ENCODE assay signal across 9 cellular contexts in genomic region chr17:1228752-1229353, GRCh38. TPM values are rescaled to one million over a fixed set of nuclear protein-coding genes. Genes with fewer than 3 reads are reported as not detected.
A peak's percentile ranks its signal among the peaks of the same experiment; 100 is the strongest.
DNase-seq lines count a peak whose midpoint lies in the region; ATAC-seq and TF ChIP-seq lines count a peak whose summit lies in the region.
"Had no signal": no experiment of that assay in that cellular context is flagged by ENCODE, and none has a peak within 500 bp of the region (broad histone marks: within the 10 kb centered on the region; RNA-seq: fewer than 3 reads in every experiment).

No MANE protein-coding gene starts in this region.

- peaks cover 13% of the 10 kb centered on the region for H3K36me3 Mint-ChIP-seq in activated CD8-positive, alpha-beta T cell treated with anti-CD3 and anti-CD28 coated beads, Interleukin-2, amount 10 ng/mL, durations not matched to agents 7 days and 5 days (ENCODE audit: low read depth)
- H3K36me3 Mint-ChIP-seq in naive B cell: peaks cover 0 to 3% of the 10 kb centered on the region in 2 donors
- H3K36me3 Mint-ChIP-seq in progenitor cell of endocrine pancreas (ENCODE audit: insufficient read depth): peaks cover 2% of the 10 kb centered on the region
- peaks cover 13% of the 10 kb centered on the region for H3K36me3 Mint-ChIP-seq in activated T-helper 17 cell treated with anti-CD3 and anti-CD28 coated beads, Interleukin-2, amount 50 U/mL, for 72 hours (ENCODE audit: low read depth)
- H3K36me3 Mint-ChIP-seq in activated CD4-positive, alpha-beta memory T cell treated with anti-CD3 and anti-CD28 coated beads for 36 hours: peaks cover 3% of the 10 kb centered on the region

- H3K27me3 ChIP-seq in GM06990 (replicated peaks; ENCODE audit: control insufficient read depth, insufficient read depth, low read length) (peaks cover 2% of the 10 kb centered on the region; the same call in 1 of the 2 replicates), HAP-1 (ENCODE audit: low read depth) (no peaks in the 10 kb centered on the region)

- H3K4me1 ChIP-seq in HAP-1: peaks cover 10% of the 10 kb centered on the region

- H3K9me3 ChIP-seq in HAP-1: no peaks in the 10 kb centered on the region

- H3K9me3 Mint-ChIP-seq in activated CD8-positive, alpha-beta T cell treated with anti-CD3 and anti-CD28 coated beads, Interleukin-2, amount 10 ng/mL, durations not matched to agents 7 days and 5 days (ENCODE audit: insufficient read depth): no peaks in the 10 kb centered on the region
- H3K9me3 Mint-ChIP-seq in naive B cell (no peaks in the 10 kb centered on the region), progenitor cell of endocrine pancreas (ENCODE audit: low read depth) (no peaks in the 10 kb centered on the region)
- H3K9me3 Mint-ChIP-seq in activated T-helper 17 cell treated with anti-CD3 and anti-CD28 coated beads, Interleukin-2, amount 50 U/mL, for 72 hours: no peaks in the 10 kb centered on the region
- no peaks in the 10 kb centered on the region for H3K9me3 Mint-ChIP-seq in activated CD4-positive, alpha-beta memory T cell treated with anti-CD3 and anti-CD28 coated beads for 36 hours
- H3K9me3 Mint-ChIP-seq: nephron had no signal

- H3K4me3 Mint-ChIP-seq in activated CD8-positive, alpha-beta T cell treated with anti-CD3 and anti-CD28 coated beads, Interleukin-2, amount 10 ng/mL, durations not matched to agents 7 days and 5 days: peak overlapping the region; percentile 31
- peak overlapping the region; percentile 83 to 97 (median 95) for H3K4me3 Mint-ChIP-seq in naive B cell
- H3K4me3 Mint-ChIP-seq in progenitor cell of endocrine pancreas (ENCODE audit: low read depth): no peak overlapping the region
- no peak overlapping the region for H3K4me3 Mint-ChIP-seq in activated T-helper 17 cell treated with anti-CD3 and anti-CD28 coated beads, Interleukin-2, amount 50 U/mL, for 72 hours
- H3K4me3 Mint-ChIP-seq in activated CD4-positive, alpha-beta memory T cell treated with anti-CD3 and anti-CD28 coated beads for 36 hours: no peak overlapping the region

- ATAC-seq in activated CD8-positive, alpha-beta T cell treated with anti-CD3 and anti-CD28 coated beads, Interleukin-2, amount 10 ng/mL, durations not matched to agents 7 days and 5 days: peak; percentile 29
- peak; percentile 24 to 29 for ATAC-seq in naive B cell (ENCODE audit: low read depth in 2 of 2)
- ATAC-seq in activated T-helper 17 cell treated with anti-CD3 and anti-CD28 coated beads, Interleukin-2, amount 50 U/mL, for 72 hours (replicated peaks): no peak

- H3K27me3 Mint-ChIP-seq in activated CD8-positive, alpha-beta T cell treated with anti-CD3 and anti-CD28 coated beads, Interleukin-2, amount 10 ng/mL, durations not matched to agents 7 days and 5 days (ENCODE audit: low read depth): peaks cover 33% of the 10 kb centered on the region
- peaks cover 4 to 10% (median 7%) of the 10 kb centered on the region in 3 donors for H3K27me3 Mint-ChIP-seq in naive B cell
- H3K27me3 Mint-ChIP-seq in progenitor cell of endocrine pancreas: peaks cover 68% of the 10 kb centered on the region
- peaks cover 26% of the 10 kb centered on the region for H3K27me3 Mint-ChIP-seq in activated T-helper 17 cell treated with anti-CD3 and anti-CD28 coated beads, Interleukin-2, amount 50 U/mL, for 72 hours
- H3K27me3 Mint-ChIP-seq in activated CD4-positive, alpha-beta memory T cell treated with anti-CD3 and anti-CD28 coated beads for 36 hours: peaks cover 42% of the 10 kb centered on the region

- no peak overlapping the region for H3K27ac Mint-ChIP-seq in activated CD8-positive, alpha-beta T cell treated with anti-CD3 and anti-CD28 coated beads, Interleukin-2, amount 10 ng/mL, durations not matched to agents 7 days and 5 days
- H3K27ac Mint-ChIP-seq in naive B cell (peak overlapping the region in 4 of 6 donors; percentile 91 to 97 (median 94)), progenitor cell of endocrine pancreas (no peak overlapping the region)
- no peak overlapping the region for H3K27ac Mint-ChIP-seq in activated T-helper 17 cell treated with anti-CD3 and anti-CD28 coated beads, Interleukin-2, amount 50 U/mL, for 72 hours
- H3K27ac Mint-ChIP-seq in activated CD4-positive, alpha-beta memory T cell treated with anti-CD3 and anti-CD28 coated beads for 36 hours: no peak overlapping the region

- H3K36me3 ChIP-seq in GM06990 (ENCODE audit: control insufficient read depth, insufficient read depth, low read length): peaks cover 6% of the 10 kb centered on the region
- H3K36me3 ChIP-seq in HAP-1 (replicated peaks): peaks cover 11% of the 10 kb centered on the region

- TF ChIP-seq CTCF in GM06990 (IDR thresholded peaks at IDR 0.05; ENCODE audit: insufficient read depth, low read length, poor library complexity, severe bottlenecking): no peak
- no peak for TF ChIP-seq CTCF in progenitor cell of endocrine pancreas (IDR thresholded peaks at IDR 0.05; ENCODE audit: unreplicated experiment)

- DNase-seq in GM06990 (ENCODE audit: extremely low read depth, insufficient read length): peak; percentile 37
- no peak for DNase-seq in HAP-1 (ENCODE audit: low spot score in 2 of 2)
- no peak for DNase-seq in activated CD8-positive, alpha-beta T cell treated with anti-CD3 and anti-CD28 coated beads, Interleukin-2, amount 10 ng/mL, durations not matched to agents 7 days and 5 days
- DNase-seq in naive B cell: peak; percentile 33
- DNase-seq in progenitor cell of endocrine pancreas (ENCODE audit: low spot score, unreplicated experiment): no peak
- DNase-seq in ureter (ENCODE audit: low spot score): no peak
- no peak for DNase-seq in activated CD4-positive, alpha-beta memory T cell treated with anti-CD3 and anti-CD28 coated beads for 36 hours

- in situ Hi-C loops in HAP-1 (cut with MboI; ENCODE audit: low sequenced_read_pairs): no loop called here

- CTCF ChIA-PET in activated CD8-positive, alpha-beta T cell treated with anti-CD3 and anti-CD28 coated beads, Interleukin-2, amount 10 ng/mL, durations not matched to agents 7 days and 5 days (lab: Charles Lee): interaction anchor here (1.2 to 2.3 kb wide), 4 partner anchors 11 to 107 kb away, joined by 3 to 11 read pairs (median 4); partner anchors contain the start of gene BHLHA9
- CTCF ChIA-PET in activated CD4-positive, alpha-beta memory T cell treated with anti-CD3 and anti-CD28 coated beads for 36 hours (lab: Charles Lee): interaction anchor here (0.6 to 2.4 kb wide), 5 partner anchors 41 to 402 kb away, joined by 3 to 8 read pairs (median 4); no protein-coding TSS in a partner anchor

- POLR2A ChIA-PET in activated CD8-positive, alpha-beta T cell treated with anti-CD3 and anti-CD28 coated beads, Interleukin-2, amount 10 ng/mL, durations not matched to agents 7 days and 5 days (lab: Charles Lee): interaction anchor here (0.8 to 1.4 kb wide), 3 partner anchors 22 to 31 kb away, joined by 3 to 6 read pairs (median 4); no protein-coding TSS in a partner anchor
- POLR2A ChIA-PET in activated CD4-positive, alpha-beta memory T cell treated with anti-CD3 and anti-CD28 coated beads for 36 hours (lab: Charles Lee): interaction anchor here (0.6 to 0.9 kb wide), 4 partner anchors 23 to 149 kb away, joined by 3 to 4 read pairs (median 3); no protein-coding TSS in a partner anchor

- H3K4me1 Mint-ChIP-seq in activated CD8-positive, alpha-beta T cell treated with anti-CD3 and anti-CD28 coated beads, Interleukin-2, amount 10 ng/mL, durations not matched to agents 7 days and 5 days (ENCODE audit: low read depth): peaks cover 26% of the 10 kb centered on the region
- H3K4me1 Mint-ChIP-seq in naive B cell (peaks cover 33 to 48% (median 46%) of the 10 kb centered on the region in 3 donors), progenitor cell of endocrine pancreas (ENCODE audit: low read depth) (peaks cover 6% of the 10 kb centered on the region)
- H3K4me1 Mint-ChIP-seq in activated T-helper 17 cell treated with anti-CD3 and anti-CD28 coated beads, Interleukin-2, amount 50 U/mL, for 72 hours: peaks cover 11% of the 10 kb centered on the region
- H3K4me1 Mint-ChIP-seq in activated CD4-positive, alpha-beta memory T cell treated with anti-CD3 and anti-CD28 coated beads for 36 hours (ENCODE audit: low read depth): peaks cover 15% of the 10 kb centered on the region

- H3K4me3 ChIP-seq in GM06990 (replicated peaks; ENCODE audit: low read depth, low read length): peak overlapping the region; percentile 72
- peak overlapping the region; percentile 51 for H3K4me3 ChIP-seq in HAP-1

- intact Hi-C loops in activated CD4-positive, alpha-beta memory T cell treated with anti-CD3 and anti-CD28 coated beads for 36 hours (cut with micrococcal nuclease): no loop called here

RNA-seq across cellular contexts. Expression of gene BHLHA9, which starts 41.4 kb away (rescaled TPM):
- total RNA-seq in activated CD8-positive, alpha-beta T cell treated with anti-CD3 and anti-CD28 coated beads, Interleukin-2, amount 10 ng/mL, durations not matched to agents 7 days and 5 days: not detected
- polyA plus RNA-seq in naive B cell (ENCODE audit: low read depth in 6 of 6): not detected
- total RNA-seq in progenitor cell of endocrine pancreas (not detected in 2 replicates), ureter (not detected)
- not detected for total RNA-seq in activated T-helper 17 cell treated with anti-CD3 and anti-CD28 coated beads, Interleukin-2, amount 50 U/mL, for 72 hours
- total RNA-seq in activated CD4-positive, alpha-beta memory T cell treated with anti-CD3 and anti-CD28 coated beads for 36 hours: not detected

RNA-seq across cellular contexts. Expression of gene ABR, which starts 49.1 kb away (rescaled TPM):
- 100 to 1,000 TPM; 143 to 156 TPM for total RNA-seq in activated CD8-positive, alpha-beta T cell treated with anti-CD3 and anti-CD28 coated beads, Interleukin-2, amount 10 ng/mL, durations not matched to agents 7 days and 5 days
- polyA plus RNA-seq in naive B cell (ENCODE audit: low read depth in 6 of 6): 10 to 100 TPM in 5 of 6 donors, 1 to 10 TPM in 1; 4.3 to 47.2 (median 28.1) TPM
- total RNA-seq in progenitor cell of endocrine pancreas (61.0 and 64.6 TPM in 2 replicates), ureter (207 TPM)
- total RNA-seq in activated T-helper 17 cell treated with anti-CD3 and anti-CD28 coated beads, Interleukin-2, amount 50 U/mL, for 72 hours: 10 to 100 TPM; 71.4 to 87.2 TPM
- total RNA-seq in activated CD4-positive, alpha-beta memory T cell treated with anti-CD3 and anti-CD28 coated beads for 36 hours: 10 to 100 TPM; 50.3 to 54.5 TPM

RNA-seq across cellular contexts. Expression of gene TRARG1, which starts 50.6 kb away (rescaled TPM):
- total RNA-seq in activated CD8-positive, alpha-beta T cell treated with anti-CD3 and anti-CD28 coated beads, Interleukin-2, amount 10 ng/mL, durations not matched to agents 7 days and 5 days: 1 to 10 TPM in 1 of 2 experiments, under 1 TPM in 1; 0.78 to 1.3 TPM
- not detected for polyA plus RNA-seq in naive B cell (ENCODE audit: low read depth in 6 of 6)
- not detected in 2 replicates for total RNA-seq in progenitor cell of endocrine pancreas
- under 1 TPM; 0.06 to 0.08 TPM for total RNA-seq in activated T-helper 17 cell treated with anti-CD3 and anti-CD28 coated beads, Interleukin-2, amount 50 U/mL, for 72 hours
- not detected for total RNA-seq in ureter
- total RNA-seq in activated CD4-positive, alpha-beta memory T cell treated with anti-CD3 and anti-CD28 coated beads for 36 hours: not detected

Comparison
In these comparisons a context has a peak if more than half of its experiments do, and no peak if none do; other contexts are left out.
1. DNase-seq: peak in GM06990 (single experiment) and naive B cell (single experiment); none in HAP-1 (0 of 2), activated CD8-positive, alpha-beta T cell treated with anti-CD3 and anti-CD28 coated beads, Interleukin-2, amount 10 ng/mL, durations not matched to agents 7 days and 5 days (single experiment), progenitor cell of endocrine pancreas (single experiment), ureter (single experiment) and activated CD4-positive, alpha-beta memory T cell treated with anti-CD3 and anti-CD28 coated beads for 36 hours (single experiment).
2. H3K27ac Mint-ChIP-seq: peak in naive B cell (4 of 6); none in activated CD8-positive, alpha-beta T cell treated with anti-CD3 and anti-CD28 coated beads, Interleukin-2, amount 10 ng/mL, durations not matched to agents 7 days and 5 days (single experiment), progenitor cell of endocrine pancreas (single experiment), activated T-helper 17 cell treated with anti-CD3 and anti-CD28 coated beads, Interleukin-2, amount 50 U/mL, for 72 hours (single experiment) and activated CD4-positive, alpha-beta memory T cell treated with anti-CD3 and anti-CD28 coated beads for 36 hours (single experiment).
3. H3K4me3 Mint-ChIP-seq: peak in activated CD8-positive, alpha-beta T cell treated with anti-CD3 and anti-CD28 coated beads, Interleukin-2, amount 10 ng/mL, durations not matched to agents 7 days and 5 days (single experiment) and naive B cell (8 of 8); none in progenitor cell of endocrine pancreas (single experiment), activated T-helper 17 cell treated with anti-CD3 and anti-CD28 coated beads, Interleukin-2, amount 50 U/mL, for 72 hours (single experiment) and activated CD4-positive, alpha-beta memory T cell treated with anti-CD3 and anti-CD28 coated beads for 36 hours (single experiment).